In genomic region chr18:4631239-4631638, GRCh38 we compare ENCODE assay signal across 26 cellular contexts.
"Had no signal": no experiment of that assay in that cellular context is flagged by ENCODE, and none has a peak within 500 bp of the region (broad histone marks: within the 10 kb centered on the region; RNA-seq: fewer than 3 reads in every experiment).

No MANE protein-coding gene starts in this region.

- DNase-seq: activated CD4-positive, alpha-beta memory T cell treated with anti-CD3 and anti-CD28 coated beads for 36 hours; activated CD4-positive, alpha-beta T cell treated with anti-CD3 and anti-CD28 coated beads for 1 hour; activated CD4-positive, alpha-beta T cell treated with anti-CD3 and anti-CD28 coated beads, Interleukin-2, amount 10 ng/mL, durations not matched to agents 24 days and 14 days; activated CD8-positive, alpha-beta memory T cell treated with anti-CD3 and anti-CD28 coated beads for 24 hours; activated gamma-delta T cell; activated naive CD4-positive, alpha-beta T cell treated with anti-CD3 and anti-CD28 coated beads for 36 hours; activated T-cell treated with anti-CD3 and anti-CD28 coated beads, Interleukin-2, amount 50 U/mL, for 4 hours; amygdala; NCI-H1092; NCI-H1417; NCI-H1694; NCI-H2029; NCI-H2107; NCI-H2171 treated with DMSO at 0.1 percent for 48 hours; NCI-H226; NCI-H510A; NCI-H69; NK-92 treated with Interleukin-12 subunit alpha and Interleukin-12 subunit beta, amount 100 ng/mL, for 24 hours; Peyer's patch; Right ventricle myocardium superior; SJCRH30 had no signal

- H3K9me3 ChIP-seq: Peyer's patch, SJCRH30 had no signal

- H3K27ac Mint-ChIP-seq: activated CD4-positive, alpha-beta memory T cell treated with anti-CD3 and anti-CD28 coated beads for 36 hours; activated CD4-positive, alpha-beta T cell treated with anti-CD3 and anti-CD28 coated beads, Interleukin-2, amount 10 ng/mL, durations not matched to agents 24 days and 14 days; activated naive CD4-positive, alpha-beta T cell treated with anti-CD3 and anti-CD28 coated beads for 36 hours; activated naive CD8-positive, alpha-beta T cell; brain; T-helper 1 cell treated with Interleukin-12 subunit alpha and Interleukin-12 subunit beta and Interleukin-4 antibody, amounts not matched to agents 30 μg/mL and 1 μg/mL, for 36 hours had no signal

- H3K4me3 ChIP-seq: Peyer's patch, SJCRH30 had no signal

- ATAC-seq: activated T-cell treated with anti-CD3 and anti-CD28 coated beads, Interleukin-2, amount 50 U/mL, for 4 hours had no signal

- H3K27me3 ChIP-seq: Peyer's patch, SJCRH30 had no signal

- H3K4me1 Mint-ChIP-seq: activated CD4-positive, alpha-beta T cell treated with anti-CD3 and anti-CD28 coated beads, Interleukin-2, amount 10 ng/mL, durations not matched to agents 24 days and 14 days; central memory CD8-positive, alpha-beta T cell had no signal

- H3K4me3 Mint-ChIP-seq: activated CD4-positive, alpha-beta memory T cell treated with anti-CD3 and anti-CD28 coated beads for 36 hours; activated CD4-positive, alpha-beta T cell treated with anti-CD3 and anti-CD28 coated beads, Interleukin-2, amount 10 ng/mL, durations not matched to agents 24 days and 14 days; activated naive CD4-positive, alpha-beta T cell treated with anti-CD3 and anti-CD28 coated beads for 36 hours; activated naive CD8-positive, alpha-beta T cell; activated T-cell treated with anti-CD3 and anti-CD28 coated beads, Interleukin-2, amount 50 U/mL, for 4 hours; brain; central memory CD8-positive, alpha-beta T cell; T-helper 1 cell treated with Interleukin-12 subunit alpha and Interleukin-12 subunit beta and Interleukin-4 antibody, amounts not matched to agents 30 μg/mL and 1 μg/mL, for 36 hours had no signal

- H3K27ac ChIP-seq: Peyer's patch, RWPE1, SJCRH30 had no signal

- H3K4me1 ChIP-seq: Peyer's patch, SJCRH30 had no signal

- H3K36me3 ChIP-seq: Peyer's patch, SJCRH30 had no signal

- H3K36me3 Mint-ChIP-seq: activated CD4-positive, alpha-beta memory T cell treated with anti-CD3 and anti-CD28 coated beads for 36 hours; activated naive CD8-positive, alpha-beta T cell; brain had no signal

- H3K27me3 Mint-ChIP-seq: activated CD4-positive, alpha-beta memory T cell treated with anti-CD3 and anti-CD28 coated beads for 36 hours; activated CD4-positive, alpha-beta T cell treated with anti-CD3 and anti-CD28 coated beads, Interleukin-2, amount 10 ng/mL, durations not matched to agents 24 days and 14 days; activated naive CD8-positive, alpha-beta T cell; brain; central memory CD8-positive, alpha-beta T cell had no signal
